8 cellular contexts compared by ENCODE assay signal in genomic region chr7:148967032-148967372, GRCh38.
DNase-seq lines count a peak whose midpoint lies in the region; ATAC-seq and TF ChIP-seq lines count a peak whose summit lies in the region.

No MANE protein-coding gene starts in this region.

- peaks cover 0 to 18% (median 14%) of the 10 kb centered on the region in 4 donors for H3K4me1 ChIP-seq in sigmoid colon

- H3K9me3 Mint-ChIP-seq in chondrocyte (ENCODE audit: low read depth), result no peaks in the 10 kb centered on the region

- intact Hi-C loops in sigmoid colon (cut with DNase I), result loop anchor here (1.0 kb wide), 1 partner anchor 392 kb away; no protein-coding TSS in a partner anchor

- H3K4me1 Mint-ChIP-seq in chondrocyte (ENCODE audit: low read depth), result peaks cover 26% of the 10 kb centered on the region

- H3K27ac ChIP-seq in sigmoid colon, result peak overlapping the region; percentile 28 to 57 (median 50)
- H3K27ac ChIP-seq in substantia nigra (ENCODE audit: low read depth, low read length, poor library complexity, severe bottlenecking), result no peak overlapping the region

- no peaks in the 10 kb centered on the region for H3K27me3 ChIP-seq in sigmoid colon

- DNase-seq in chondrocyte (ENCODE audit: low spot score) (no peak), sigmoid colon (no peak), substantia nigra (lab: John Stamatoyannopoulos, UW) (no peak)

- WGBS in sigmoid colon, 2 donors, result 20 to 34% methylated on average over 13 of the region's 13 CpGs

- TF ChIP-seq POLR2A in sigmoid colon (IDR thresholded peaks at IDR 0.05), result no peak

- H3K36me3 Mint-ChIP-seq in chondrocyte (ENCODE audit: low read depth), result no peaks in the 10 kb centered on the region

- H3K4me3 ChIP-seq in sigmoid colon, result peak overlapping the region in 3 of 4 donors; percentile 33 to 43 (median 39)

- H3K27ac Mint-ChIP-seq in chondrocyte (ENCODE audit: unreplicated experiment), result peak overlapping the region; percentile 45

- TF ChIP-seq EP300 in sigmoid colon (IDR thresholded peaks at IDR 0.05), result no peak

- H3K36me3 ChIP-seq in sigmoid colon, result no peaks in the 10 kb centered on the region

- TF ChIP-seq CTCF in chondrocyte (IDR thresholded peaks at IDR 0.05) (no peak), sigmoid colon (IDR thresholded peaks at IDR 0.05) (peak in 1 of 4 experiments; percentile 17)

- peak overlapping the region; percentile 70 for H3K4me3 Mint-ChIP-seq in chondrocyte (ENCODE audit: unreplicated experiment)

- no peaks in the 10 kb centered on the region for H3K27me3 Mint-ChIP-seq in chondrocyte (ENCODE audit: low read depth)

- H3K9me3 ChIP-seq in sigmoid colon, result no peaks in the 10 kb centered on the region

- ATAC-seq in GM18870 (IDR thresholded peaks at IDR 0.05; ENCODE audit: unreplicated experiment), result peak; percentile 8
- peak; percentile 3 for ATAC-seq in HG03520 (IDR thresholded peaks at IDR 0.05; ENCODE audit: unreplicated experiment)
- ATAC-seq in HG03342 (IDR thresholded peaks at IDR 0.05; ENCODE audit: unreplicated experiment), result no peak
- ATAC-seq in HG02678 (IDR thresholded peaks at IDR 0.05; ENCODE audit: unreplicated experiment), result no peak
- no peak for ATAC-seq in GM19324 (IDR thresholded peaks at IDR 0.05; ENCODE audit: low FRiP score, unreplicated experiment)

Comparison
In these comparisons a context has a peak if more than half of its experiments do, and no peak if none do; other contexts are left out.
1. ATAC-seq: peak in GM18870 (single experiment) and HG03520 (single experiment); none in HG03342 (single experiment), HG02678 (single experiment) and GM19324 (single experiment).